ENCODE assay signal across 14 cellular contexts in the genomic region with DNA sequence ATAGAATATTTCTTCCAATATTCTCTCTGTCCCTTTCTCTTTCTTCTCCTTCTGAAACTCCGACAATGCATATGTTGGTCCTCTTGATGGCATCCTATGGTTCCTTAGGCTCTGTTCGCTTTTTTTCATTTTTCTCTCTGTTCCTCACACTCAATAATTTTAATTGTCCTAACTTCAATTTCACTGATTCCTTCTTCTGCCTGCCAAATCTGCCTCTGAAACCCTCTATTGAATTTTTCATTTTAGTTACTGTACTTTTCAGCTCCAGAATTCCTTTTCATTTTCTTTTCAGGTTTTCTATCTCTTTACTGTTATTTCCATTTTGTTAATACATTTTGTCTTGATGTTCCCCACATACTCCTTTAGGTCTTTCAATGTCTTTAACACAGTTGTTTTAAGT.
DNase-seq lines count a peak whose midpoint lies in the region; ATAC-seq, FAIRE-seq and TF ChIP-seq lines count a peak whose summit lies in the region.
"Had no signal": no experiment of that assay in that cellular context is flagged by ENCODE, and none has a peak within 500 bp of the region (broad histone marks: within the 10 kb centered on the region; RNA-seq: fewer than 3 reads in every experiment).

No MANE protein-coding gene starts in this region.

- H4K20me1 ChIP-seq in GM23338 (replicated peaks; ENCODE audit: insufficient read depth) (no peaks in the 10 kb centered on the region), astrocyte (ENCODE audit: insufficient read depth, low read length) (no peaks in the 10 kb centered on the region)

- no peaks in the 10 kb centered on the region for H3F3A ChIP-seq in GM23338 (replicated peaks; ENCODE audit: low read depth)

- no peak overlapping the region for H2AFZ ChIP-seq in GM23338
- H2AFZ ChIP-seq in astrocyte (ENCODE audit: low read depth, low read length) = no peak overlapping the region

- H3K79me2 ChIP-seq in GM23338 (replicated peaks; ENCODE audit: insufficient read depth) (no peaks in the 10 kb centered on the region), astrocyte (ENCODE audit: insufficient read depth, low read length) (no peaks in the 10 kb centered on the region)

- no peak overlapping the region for H3K9ac ChIP-seq in astrocyte (ENCODE audit: low read length)

- H3K36me3 ChIP-seq in GM23338 (ENCODE audit: insufficient read depth) (no peaks in the 10 kb centered on the region), astrocyte (ENCODE audit: insufficient read depth, low read length) (no peaks in the 10 kb centered on the region), small intestine (ENCODE audit: control insufficient read depth in 2 of 2, insufficient read depth in 2 of 2, low read length in 2 of 2) (peaks cover 2 to 5% of the 10 kb centered on the region in 2 donors), testis (ENCODE audit: low read depth, missing control alignments) (no peaks in the 10 kb centered on the region)
- H3K36me3 ChIP-seq: HAP-1 had no signal

- 98 to 100% (median 99%) methylated on average over 2 of the region's 2 CpGs for WGBS in small intestine, 3 donors
- 96% methylated on average over 2 of the region's 2 CpGs for WGBS in testis, 2 donors

- H3K27me3 ChIP-seq in GM23338 (ENCODE audit: insufficient read depth) = no peaks in the 10 kb centered on the region
- no peaks in the 10 kb centered on the region for H3K27me3 ChIP-seq in astrocyte (ENCODE audit: insufficient read depth, low read length)
- no peaks in the 10 kb centered on the region for H3K27me3 ChIP-seq in foreskin keratinocyte
- no peaks in the 10 kb centered on the region for H3K27me3 ChIP-seq in small intestine (ENCODE audit: control insufficient read depth in 2 of 2, insufficient read depth in 2 of 2, low read length in 2 of 2)
- no peaks in the 10 kb centered on the region for H3K27me3 ChIP-seq in testis

- H3K4me3 ChIP-seq in GM23338 = no peak overlapping the region
- no peak overlapping the region for H3K4me3 ChIP-seq in astrocyte (ENCODE audit: insufficient read depth, low read depth, low read length)
- no peak overlapping the region for H3K4me3 ChIP-seq in small intestine (ENCODE audit: low read depth in 1 of 2, low read length in 2 of 2)
- H3K4me3 ChIP-seq in testis = no peak overlapping the region
- H3K4me3 ChIP-seq: HAP-1 had no signal

- no peak for TF ChIP-seq POLR2A in testis (IDR thresholded peaks at IDR 0.05)

- H3K36me3 Mint-ChIP-seq in GM23338 (ENCODE audit: low read depth) = peaks cover 12% of the 10 kb centered on the region; the same call in 2 of the 3 replicates
- peaks cover 21% of the 10 kb centered on the region for H3K36me3 Mint-ChIP-seq in HFFc6 (ENCODE audit: low read depth)
- H3K36me3 Mint-ChIP-seq in astrocyte (ENCODE audit: low read depth, unreplicated experiment) = peaks cover 3% of the 10 kb centered on the region

- H3K9me3 ChIP-seq in astrocyte (ENCODE audit: insufficient read depth, low read depth, low read length) = no peaks in the 10 kb centered on the region
- no peaks in the 10 kb centered on the region for H3K9me3 ChIP-seq in small intestine (ENCODE audit: control insufficient read depth, low read depth)
- H3K9me3 ChIP-seq in testis = no peaks in the 10 kb centered on the region
- H3K9me3 ChIP-seq: Caco-2, HAP-1 had no signal

- FAIRE-seq in astrocyte (lab: Jason Lieb, UNC) = no peak
- FAIRE-seq in small intestine (lab: Jason Lieb, UNC) = no peak
- FAIRE-seq: GM12892, GM19239 had no signal

- H3K9me2 ChIP-seq in GM23338 (ENCODE audit: insufficient read depth) = 0 out of 2 replicates have a peak, but pooled peaks cover 3% of the 10 kb centered on the region

- no peaks in the 10 kb centered on the region for H3K27me3 Mint-ChIP-seq in GM23338 (ENCODE audit: insufficient read depth, low read depth, poor library complexity)
- H3K27me3 Mint-ChIP-seq in HFFc6 (ENCODE audit: insufficient read depth) = peaks cover 5% of the 10 kb centered on the region
- no peaks in the 10 kb centered on the region for H3K27me3 Mint-ChIP-seq in astrocyte (ENCODE audit: low read depth, unreplicated experiment)
- H3K27me3 Mint-ChIP-seq: CD8-positive, alpha-beta memory T cell had no signal

- H3K4me1 Mint-ChIP-seq in GM23338 (peaks cover 4% of the 10 kb centered on the region; the same call in 2 of the 3 replicates), HFFc6 (ENCODE audit: low read depth) (peaks cover 16% of the 10 kb centered on the region), astrocyte (ENCODE audit: low read depth, unreplicated experiment) (peaks cover 6% of the 10 kb centered on the region)
- H3K4me1 Mint-ChIP-seq: CD14-positive monocyte; CD8-positive, alpha-beta memory T cell had no signal

- TF ChIP-seq CTCF in GM23338 (conservative IDR thresholded peaks at IDR 0.05; ENCODE audit: low read depth in 2 of 2) (no peak), HFFc6 (IDR thresholded peaks at IDR 0.05) (no peak), astrocyte (IDR thresholded peaks at IDR 0.05; ENCODE audit: insufficient read depth, low read depth, low read length) (no peak), foreskin keratinocyte (conservative IDR thresholded peaks at IDR 0.05) (no peak), testis (IDR thresholded peaks at IDR 0.05) (no peak)

- no peak for DNase-seq in GM23338 (ENCODE audit: low spot score)
- no peak for DNase-seq in HFFc6
- no peak for DNase-seq in astrocyte (ENCODE audit: low read depth)
- no peak for DNase-seq in foreskin keratinocyte
- DNase-seq in small intestine = no peak
- DNase-seq in testis = no peak
- DNase-seq: Caco-2; CD8-positive, alpha-beta memory T cell; DND-41; GDM1 had no signal

- no peak overlapping the region for H3K4me2 ChIP-seq in GM23338
- H3K4me2 ChIP-seq in astrocyte (ENCODE audit: low read length) = no peak overlapping the region

- H3K27ac Mint-ChIP-seq in GM23338 (peak overlapping the region; percentile 77; the same call in 1 of the 2 replicates), HFFc6 (peak overlapping the region; percentile 77), astrocyte (ENCODE audit: unreplicated experiment) (peak overlapping the region; percentile 87)
- H3K27ac Mint-ChIP-seq: CD14-positive monocyte had no signal

- H3K9me3 Mint-ChIP-seq in GM23338 = peaks cover 7% of the 10 kb centered on the region; the same call in 2 of the 3 replicates
- H3K9me3 Mint-ChIP-seq in HFFc6 = peaks cover 14% of the 10 kb centered on the region
- H3K9me3 Mint-ChIP-seq in astrocyte (ENCODE audit: unreplicated experiment) = peaks cover 16% of the 10 kb centered on the region

- ATAC-seq in GM23338 (no peak), foreskin keratinocyte (no peak)

- H3K27ac ChIP-seq in GM23338 (ENCODE audit: low read depth) (no peak overlapping the region), astrocyte (ENCODE audit: low read depth, low read length) (no peak overlapping the region), foreskin keratinocyte (peak overlapping the region; percentile 93), small intestine (ENCODE audit: low read depth in 1 of 2, low read length in 1 of 2) (no peak overlapping the region), testis (no peak overlapping the region)

- H3K4me3 Mint-ChIP-seq in GM23338 (no peak overlapping the region), HFFc6 (no peak overlapping the region), astrocyte (ENCODE audit: unreplicated experiment) (no peak overlapping the region)
- H3K4me3 Mint-ChIP-seq: CD14-positive monocyte; CD8-positive, alpha-beta memory T cell had no signal

- H3K4me1 ChIP-seq in GM23338 (ENCODE audit: insufficient read depth) (no peaks in the 10 kb centered on the region), astrocyte (ENCODE audit: insufficient read depth, low read length) (no peaks in the 10 kb centered on the region), foreskin keratinocyte (peaks cover 12% of the 10 kb centered on the region), small intestine (ENCODE audit: control insufficient read depth in 2 of 2, insufficient read depth in 1 of 2, low read depth in 1 of 2, low read length in 1 of 2) (no peaks in the 10 kb centered on the region), testis (no peaks in the 10 kb centered on the region)
- H3K4me1 ChIP-seq: Caco-2 had no signal

- intact Hi-C loops in testis (cut with DNase I; ENCODE audit: low total_unique reads) = no loop called here

TF ChIP-seq in GM23338, 12 proteins besides CTCF, POLR2A, EP300 and RAD21:
- TF ChIP-seq POLR2AphosphoS5 (IDR thresholded peaks at IDR 0.05; ENCODE audit: low read depth) = no peak
- TF ChIP-seq, protein P1, sequence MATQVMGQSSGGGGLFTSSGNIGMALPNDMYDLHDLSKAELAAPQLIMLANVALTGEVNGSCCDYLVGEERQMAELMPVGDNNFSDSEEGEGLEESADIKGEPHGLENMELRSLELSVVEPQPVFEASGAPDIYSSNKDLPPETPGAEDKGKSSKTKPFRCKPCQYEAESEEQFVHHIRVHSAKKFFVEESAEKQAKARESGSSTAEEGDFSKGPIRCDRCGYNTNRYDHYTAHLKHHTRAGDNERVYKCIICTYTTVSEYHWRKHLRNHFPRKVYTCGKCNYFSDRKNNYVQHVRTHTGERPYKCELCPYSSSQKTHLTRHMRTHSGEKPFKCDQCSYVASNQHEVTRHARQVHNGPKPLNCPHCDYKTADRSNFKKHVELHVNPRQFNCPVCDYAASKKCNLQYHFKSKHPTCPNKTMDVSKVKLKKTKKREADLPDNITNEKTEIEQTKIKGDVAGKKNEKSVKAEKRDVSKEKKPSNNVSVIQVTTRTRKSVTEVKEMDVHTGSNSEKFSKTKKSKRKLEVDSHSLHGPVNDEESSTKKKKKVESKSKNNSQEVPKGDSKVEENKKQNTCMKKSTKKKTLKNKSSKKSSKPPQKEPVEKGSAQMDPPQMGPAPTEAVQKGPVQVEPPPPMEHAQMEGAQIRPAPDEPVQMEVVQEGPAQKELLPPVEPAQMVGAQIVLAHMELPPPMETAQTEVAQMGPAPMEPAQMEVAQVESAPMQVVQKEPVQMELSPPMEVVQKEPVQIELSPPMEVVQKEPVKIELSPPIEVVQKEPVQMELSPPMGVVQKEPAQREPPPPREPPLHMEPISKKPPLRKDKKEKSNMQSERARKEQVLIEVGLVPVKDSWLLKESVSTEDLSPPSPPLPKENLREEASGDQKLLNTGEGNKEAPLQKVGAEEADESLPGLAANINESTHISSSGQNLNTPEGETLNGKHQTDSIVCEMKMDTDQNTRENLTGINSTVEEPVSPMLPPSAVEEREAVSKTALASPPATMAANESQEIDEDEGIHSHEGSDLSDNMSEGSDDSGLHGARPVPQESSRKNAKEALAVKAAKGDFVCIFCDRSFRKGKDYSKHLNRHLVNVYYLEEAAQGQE (IDR thresholded peaks at IDR 0.05; ENCODE audit: unreplicated experiment) = no peak
